ENCODE assay signal across 8 cellular contexts in the genomic region with DNA sequence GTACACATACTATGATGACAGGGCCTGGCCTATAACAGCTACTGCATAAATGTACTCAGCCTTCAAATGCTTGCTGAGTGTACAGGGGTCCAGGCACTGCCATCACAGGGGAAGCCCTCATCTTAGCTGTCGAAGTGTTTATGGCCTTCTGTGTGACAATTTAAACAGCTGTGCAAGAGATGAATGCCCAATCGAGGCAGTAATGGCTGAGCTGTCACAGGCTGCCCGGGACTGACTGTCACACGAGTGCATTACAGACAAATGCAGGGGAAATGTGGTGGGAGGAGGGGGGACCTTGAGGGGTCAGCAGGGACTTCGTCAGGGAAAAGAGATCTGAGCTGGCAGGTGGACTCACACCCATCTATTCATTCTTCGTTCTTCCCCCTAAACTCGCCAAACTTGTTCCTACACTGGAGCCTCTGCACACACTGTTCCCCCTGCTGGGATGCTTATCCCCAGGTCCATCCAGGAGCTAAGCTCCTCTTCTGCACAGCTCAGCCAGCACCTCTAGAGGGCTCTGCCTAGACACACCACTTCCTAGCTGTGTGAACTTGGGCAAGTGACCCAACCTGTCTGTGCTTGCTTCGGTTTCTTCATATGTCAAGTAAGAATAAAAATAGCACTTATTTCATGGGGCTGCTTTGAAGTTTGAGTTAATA.
DNase-seq lines count a peak whose midpoint lies in the region; ATAC-seq, FAIRE-seq and TF ChIP-seq lines count a peak whose summit lies in the region.

No MANE protein-coding gene starts in this region.

- no peaks in the 10 kb centered on the region for H3K36me3 ChIP-seq in HAP-1 (replicated peaks)

- ATAC-seq in HG03095 (IDR thresholded peaks at IDR 0.05; ENCODE audit: unreplicated experiment), result no peak

- H3K9me3 ChIP-seq in HAP-1, result no peaks in the 10 kb centered on the region

- peak; percentile 27 for TF ChIP-seq CTCF in D721Med (IDR thresholded peaks at IDR 0.05; ENCODE audit: insufficient read depth, missing control alignments)

- DNase-seq in D721Med (ENCODE audit: insufficient read length, low spot score) (no peak), HAP-1 (ENCODE audit: low spot score in 2 of 2) (peak; percentile 17 to 48), RPMI8226 (peak; percentile 46), iPS-NIHi11 (ENCODE audit: low spot score) (peak; percentile 77), foreskin melanocyte (no peak), superior temporal gyrus (ENCODE audit: extremely low spot score) (no peak)
- DNase-seq in activated T-cell treated with anti-CD3 and anti-CD28 coated beads, Interleukin-2, amount 50 U/mL, for 1 hour, result no peak

- H3K4me1 ChIP-seq in HAP-1, result no peaks in the 10 kb centered on the region

- in situ Hi-C loops in HAP-1 (cut with MboI; ENCODE audit: low sequenced_read_pairs), result no loop called here

- H3K4me3 ChIP-seq in HAP-1, result no peak overlapping the region

- no peak for FAIRE-seq in D721Med (lab: Jason Lieb, UNC)

- no peaks in the 10 kb centered on the region for H3K27me3 ChIP-seq in HAP-1 (ENCODE audit: low read depth)

Comparison
In these comparisons a context has a peak if more than half of its experiments do, and no peak if none do; other contexts are left out.
1. DNase-seq: peak in HAP-1 (2 of 2), RPMI8226 (single experiment) and iPS-NIHi11 (single experiment); none in D721Med (single experiment), foreskin melanocyte (single experiment), superior temporal gyrus (single experiment) and activated T-cell treated with anti-CD3 and anti-CD28 coated beads, Interleukin-2, amount 50 U/mL, for 1 hour (single experiment).